Comparison of ENCODE assay signal across 15 cellular contexts in the genomic region with DNA sequence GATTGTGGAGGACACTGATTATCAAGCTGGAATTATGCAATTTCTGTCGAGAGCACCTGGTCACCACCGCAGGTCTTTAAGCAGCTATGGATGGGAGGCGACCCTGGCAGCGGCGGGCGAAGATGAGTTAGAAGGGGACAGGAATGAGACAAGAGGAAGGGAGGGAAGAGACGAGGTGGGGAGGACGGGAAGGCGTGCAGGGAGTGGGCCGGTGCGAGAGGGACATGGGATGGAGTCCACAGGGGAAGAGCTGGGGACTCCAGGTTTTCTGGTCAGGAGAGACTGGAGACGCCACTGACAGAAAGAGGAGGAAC.
DNase-seq lines count a peak whose midpoint lies in the region; ATAC-seq, FAIRE-seq and TF ChIP-seq lines count a peak whose summit lies in the region.
"Had no signal": no experiment of that assay in that cellular context is flagged by ENCODE, and none has a peak within 500 bp of the region (broad histone marks: within the 10 kb centered on the region; RNA-seq: fewer than 3 reads in every experiment).

No MANE protein-coding gene starts in this region.

- H3F3A ChIP-seq in Loucy (ENCODE audit: low read depth), result peaks cover 4% of the 10 kb centered on the region; the same call in 1 of the 2 replicates

- H3K79me2 ChIP-seq in Loucy (ENCODE audit: insufficient read depth, low read length) (no peaks in the 10 kb centered on the region), astrocyte (ENCODE audit: insufficient read depth, low read length) (no peaks in the 10 kb centered on the region), osteoblast (ENCODE audit: insufficient read depth, low read length) (no peaks in the 10 kb centered on the region)

- H3K27ac ChIP-seq in astrocyte (ENCODE audit: low read depth, low read length), result no peak overlapping the region
- H3K27ac ChIP-seq in osteoblast (ENCODE audit: low read depth, low read length), result no peak overlapping the region
- H3K27ac ChIP-seq in esophagus muscularis mucosa (replicated peaks in 1 of 4), result no peak overlapping the region
- H3K27ac ChIP-seq: colonic mucosa, heart left ventricle had no signal

- H3K4me1 Mint-ChIP-seq in activated T-cell treated with anti-CD3 and anti-CD28 coated beads, Interleukin-2, amount 50 U/mL, for 24 hours (ENCODE audit: low read depth), result no peaks in the 10 kb centered on the region
- peaks cover 2% of the 10 kb centered on the region for H3K4me1 Mint-ChIP-seq in activated T-cell treated with anti-CD3 and anti-CD28 coated beads, Interleukin-2, amount 50 U/mL, for 4 hours (ENCODE audit: low read depth)
- H3K4me1 Mint-ChIP-seq in astrocyte (ENCODE audit: low read depth, unreplicated experiment), result no peaks in the 10 kb centered on the region
- peaks cover 0 to 2% of the 10 kb centered on the region in 2 donors for H3K4me1 Mint-ChIP-seq in stimulated activated naive B cell treated with anti-CD40 and anti-IgM and Interleukin-4, amounts not matched to agents 10 μg/mL and 1 μg/mL and 100 μg/mL, for 72 hours

- no peak for TF ChIP-seq EP300 in esophagus muscularis mucosa (IDR thresholded peaks at IDR 0.05)

- no peaks in the 10 kb centered on the region for H3K9me3 Mint-ChIP-seq in activated T-cell treated with anti-CD3 and anti-CD28 coated beads, Interleukin-2, amount 50 U/mL, for 24 hours
- H3K9me3 Mint-ChIP-seq in activated T-cell treated with anti-CD3 and anti-CD28 coated beads, Interleukin-2, amount 50 U/mL, for 4 hours, result no peaks in the 10 kb centered on the region
- H3K9me3 Mint-ChIP-seq in astrocyte (ENCODE audit: unreplicated experiment), result peaks cover 2% of the 10 kb centered on the region
- H3K9me3 Mint-ChIP-seq in stimulated activated naive B cell treated with anti-CD40 and anti-IgM and Interleukin-4, amounts not matched to agents 10 μg/mL and 1 μg/mL and 100 μg/mL, for 72 hours, result no peaks in the 10 kb centered on the region
- H3K9me3 Mint-ChIP-seq: activated CD4-positive, alpha-beta T cell treated with anti-CD3 and anti-CD28 coated beads, Interleukin-2, amount 10 ng/mL, durations not matched to agents 7 days and 5 days had no signal

- H3K9me2 ChIP-seq in Loucy (replicated peaks; ENCODE audit: low read depth, low read length), result no peaks in the 10 kb centered on the region

- peaks cover 17% of the 10 kb centered on the region for H3K27me3 Mint-ChIP-seq in activated T-cell treated with anti-CD3 and anti-CD28 coated beads, Interleukin-2, amount 50 U/mL, for 24 hours
- peaks cover 17% of the 10 kb centered on the region for H3K27me3 Mint-ChIP-seq in activated T-cell treated with anti-CD3 and anti-CD28 coated beads, Interleukin-2, amount 50 U/mL, for 4 hours (ENCODE audit: low read depth)
- peaks cover 56% of the 10 kb centered on the region for H3K27me3 Mint-ChIP-seq in astrocyte (ENCODE audit: low read depth, unreplicated experiment)
- H3K27me3 Mint-ChIP-seq in stimulated activated naive B cell treated with anti-CD40 and anti-IgM and Interleukin-4, amounts not matched to agents 10 μg/mL and 1 μg/mL and 100 μg/mL, for 72 hours, result peaks cover 17 to 30% of the 10 kb centered on the region in 2 donors

- WGBS in esophagus muscularis mucosa, result 81% methylated on average over 12 of the region's 12 CpGs

- TF ChIP-seq CTCF in Loucy (conservative IDR thresholded peaks at IDR 0.05; ENCODE audit: low read length) (no peak), astrocyte (IDR thresholded peaks at IDR 0.05; ENCODE audit: insufficient read depth, low read depth, low read length) (no peak), osteoblast (IDR thresholded peaks at IDR 0.05; ENCODE audit: extremely low read depth, low read depth, low read length) (no peak), esophagus muscularis mucosa (IDR thresholded peaks at IDR 0.05) (no peak)

- H3K36me3 Mint-ChIP-seq in activated T-cell treated with anti-CD3 and anti-CD28 coated beads, Interleukin-2, amount 50 U/mL, for 24 hours (ENCODE audit: low read depth), result no peaks in the 10 kb centered on the region
- no peaks in the 10 kb centered on the region for H3K36me3 Mint-ChIP-seq in activated T-cell treated with anti-CD3 and anti-CD28 coated beads, Interleukin-2, amount 50 U/mL, for 4 hours (ENCODE audit: insufficient read depth)
- H3K36me3 Mint-ChIP-seq in astrocyte (ENCODE audit: low read depth, unreplicated experiment), result no peaks in the 10 kb centered on the region
- H3K36me3 Mint-ChIP-seq in stimulated activated naive B cell treated with anti-CD40 and anti-IgM and Interleukin-4, amounts not matched to agents 10 μg/mL and 1 μg/mL and 100 μg/mL, for 72 hours, result no peaks in the 10 kb centered on the region

- H4K20me1 ChIP-seq in Loucy (ENCODE audit: insufficient read depth, low read length, poor library complexity, severe bottlenecking), result no peaks in the 10 kb centered on the region
- no peaks in the 10 kb centered on the region for H4K20me1 ChIP-seq in astrocyte (ENCODE audit: insufficient read depth, low read length)
- no peaks in the 10 kb centered on the region for H4K20me1 ChIP-seq in osteoblast (ENCODE audit: insufficient read depth, low read length)

- peak; percentile 34 for DNase-seq in activated T-cell treated with anti-CD3 and anti-CD28 coated beads, Interleukin-2, amount 50 U/mL, for 24 hours
- DNase-seq in activated T-cell treated with anti-CD3 and anti-CD28 coated beads, Interleukin-2, amount 50 U/mL, for 4 hours, result no peak
- DNase-seq in astrocyte (ENCODE audit: low read depth) (no peak), osteoblast (ENCODE audit: insufficient read length, low spot score, missing footprints) (peak; percentile 45), esophagus muscularis mucosa (ENCODE audit: extremely low spot score) (no peak)
- no peak for DNase-seq in stimulated activated naive B cell treated with anti-CD40 and anti-IgM and Interleukin-4, amounts not matched to agents 10 μg/mL and 1 μg/mL and 100 μg/mL, for 72 hours
- DNase-seq: activated CD4-positive, alpha-beta T cell treated with anti-CD3 and anti-CD28 coated beads, Interleukin-2, amount 10 ng/mL, durations not matched to agents 7 days and 5 days; colonic mucosa; heart left ventricle; mucosa of descending colon; NCI-H2227 treated with DMSO at 0.1 percent for 48 hours; stimulated activated CD4-positive, alpha-beta T cell treated with anti-CD3 and anti-CD28 coated beads, Interleukin-12 subunit alpha, Interleukin-12 subunit beta, amount 100 ng/mL, for 4 hours had no signal

- H3K4me1 ChIP-seq in Loucy (ENCODE audit: insufficient read depth, low read length, poor library complexity, severe bottlenecking) (peaks cover 12% of the 10 kb centered on the region), astrocyte (ENCODE audit: insufficient read depth, low read length) (no peaks in the 10 kb centered on the region), osteoblast (ENCODE audit: insufficient read depth, low read length) (no peaks in the 10 kb centered on the region), esophagus muscularis mucosa (peaks cover 0 to 13% (median 2%) of the 10 kb centered on the region in 4 donors)
- H3K4me1 ChIP-seq: colonic mucosa, heart left ventricle had no signal

- no peak overlapping the region for H3K4me3 Mint-ChIP-seq in activated T-cell treated with anti-CD3 and anti-CD28 coated beads, Interleukin-2, amount 50 U/mL, for 24 hours
- no peak overlapping the region for H3K4me3 Mint-ChIP-seq in activated T-cell treated with anti-CD3 and anti-CD28 coated beads, Interleukin-2, amount 50 U/mL, for 4 hours
- H3K4me3 Mint-ChIP-seq in astrocyte (ENCODE audit: unreplicated experiment), result no peak overlapping the region
- H3K4me3 Mint-ChIP-seq in stimulated activated naive B cell treated with anti-CD40 and anti-IgM and Interleukin-4, amounts not matched to agents 10 μg/mL and 1 μg/mL and 100 μg/mL, for 72 hours, result no peak overlapping the region
- H3K4me3 Mint-ChIP-seq: activated CD4-positive, alpha-beta T cell treated with anti-CD3 and anti-CD28 coated beads, Interleukin-2, amount 10 ng/mL, durations not matched to agents 7 days and 5 days had no signal

- no peaks in the 10 kb centered on the region for H3K36me3 ChIP-seq in Loucy (ENCODE audit: insufficient read depth, low read length)
- H3K36me3 ChIP-seq in astrocyte (ENCODE audit: insufficient read depth, low read length), result no peaks in the 10 kb centered on the region
- no peaks in the 10 kb centered on the region for H3K36me3 ChIP-seq in osteoblast (ENCODE audit: insufficient read depth, low read length)
- H3K36me3 ChIP-seq in esophagus muscularis mucosa, result no peaks in the 10 kb centered on the region
- H3K36me3 ChIP-seq: colonic mucosa, heart left ventricle had no signal

- H3K4me3 ChIP-seq in Loucy (ENCODE audit: low read length, poor library complexity, severe bottlenecking), result peak overlapping the region; percentile 72
- H3K4me3 ChIP-seq in astrocyte (ENCODE audit: insufficient read depth, low read depth, low read length), result no peak overlapping the region
- H3K4me3 ChIP-seq in osteoblast (ENCODE audit: insufficient read depth, low read length), result no peak overlapping the region
- H3K4me3 ChIP-seq in esophagus muscularis mucosa, result peak overlapping the region in 1 of 4 donors; percentile 39
- H3K4me3 ChIP-seq: mucosa of descending colon had no signal

- H3K9ac ChIP-seq in Loucy (ENCODE audit: low read depth, low read length, poor library complexity, severe bottlenecking), result peak overlapping the region; percentile 73
- H3K9ac ChIP-seq in astrocyte (ENCODE audit: low read length), result no peak overlapping the region

- H3K27me3 ChIP-seq in Loucy (ENCODE audit: insufficient read depth, low read length, poor library complexity, severe bottlenecking), result peaks cover 11% of the 10 kb centered on the region
- H3K27me3 ChIP-seq in astrocyte (ENCODE audit: insufficient read depth, low read length), result peaks cover 12% of the 10 kb centered on the region
- H3K27me3 ChIP-seq in osteoblast (ENCODE audit: insufficient read depth, low read length), result peaks cover 11% of the 10 kb centered on the region
- peaks cover 0 to 71% (median 2%) of the 10 kb centered on the region in 4 donors for H3K27me3 ChIP-seq in esophagus muscularis mucosa
- H3K27me3 ChIP-seq: colonic mucosa had no signal

- H2AFZ ChIP-seq in Loucy (ENCODE audit: low read length), result no peak overlapping the region
- no peak overlapping the region for H2AFZ ChIP-seq in astrocyte (ENCODE audit: low read depth, low read length)
- H2AFZ ChIP-seq in osteoblast (ENCODE audit: low read length), result no peak overlapping the region

- H3K27ac Mint-ChIP-seq in activated T-cell treated with anti-CD3 and anti-CD28 coated beads, Interleukin-2, amount 50 U/mL, for 24 hours, result no peak overlapping the region
- H3K27ac Mint-ChIP-seq in astrocyte (ENCODE audit: unreplicated experiment), result no peak overlapping the region
- H3K27ac Mint-ChIP-seq in stimulated activated naive B cell treated with anti-CD40 and anti-IgM and Interleukin-4, amounts not matched to agents 10 μg/mL and 1 μg/mL and 100 μg/mL, for 72 hours, result no peak overlapping the region
- H3K27ac Mint-ChIP-seq: activated CD4-positive, alpha-beta T cell treated with anti-CD3 and anti-CD28 coated beads, Interleukin-2, amount 10 ng/mL, durations not matched to agents 7 days and 5 days; progenitor cell of endocrine pancreas had no signal

- no peak for FAIRE-seq in astrocyte (lab: Jason Lieb, UNC)

- H3K9me3 ChIP-seq in Loucy (ENCODE audit: insufficient read depth, low read depth, low read length), result no peaks in the 10 kb centered on the region
- peaks cover 10% of the 10 kb centered on the region for H3K9me3 ChIP-seq in astrocyte (ENCODE audit: insufficient read depth, low read depth, low read length)
- peaks cover 2% of the 10 kb centered on the region for H3K9me3 ChIP-seq in osteoblast (ENCODE audit: low read depth, low read length)
- H3K9me3 ChIP-seq in esophagus muscularis mucosa, result no peaks in the 10 kb centered on the region
- H3K9me3 ChIP-seq: colonic mucosa, heart left ventricle, mucosa of descending colon had no signal

- H3K4me2 ChIP-seq in Loucy (ENCODE audit: low read depth, low read length, poor library complexity, severe bottlenecking) (peak overlapping the region; percentile 90), astrocyte (ENCODE audit: low read length) (peak overlapping the region; percentile 64), osteoblast (ENCODE audit: insufficient read depth, low read length) (no peak overlapping the region)

- no peak for ATAC-seq in activated T-cell treated with anti-CD3 and anti-CD28 coated beads, Interleukin-2, amount 50 U/mL, for 4 hours
- ATAC-seq in stimulated activated naive B cell treated with anti-CD40 and anti-IgM and Interleukin-4, amounts not matched to agents 10 μg/mL and 1 μg/mL and 100 μg/mL, for 72 hours (replicated peaks), result no peak
- no peak for ATAC-seq in HG03039 (IDR thresholded peaks at IDR 0.05; ENCODE audit: unreplicated experiment)
- ATAC-seq: heart left ventricle had no signal

- TF ChIP-seq POLR2A in esophagus muscularis mucosa (IDR thresholded peaks at IDR 0.05; ENCODE audit: low read depth), result no peak

- intact Hi-C loops in esophagus muscularis mucosa (cut with DNase I), result no loop called here

Comparison
In these comparisons a context has a peak if more than half of its experiments do, and no peak if none do; other contexts are left out.
1. DNase-seq: peak in activated T-cell treated with anti-CD3 and anti-CD28 coated beads, Interleukin-2, amount 50 U/mL, for 24 hours (single experiment) and osteoblast (single experiment); none in activated T-cell treated with anti-CD3 and anti-CD28 coated beads, Interleukin-2, amount 50 U/mL, for 4 hours (single experiment), astrocyte (single experiment), stimulated activated naive B cell treated with anti-CD40 and anti-IgM and Interleukin-4, amounts not matched to agents 10 μg/mL and 1 μg/mL and 100 μg/mL, for 72 hours (single experiment) and esophagus muscularis mucosa (single experiment).